ENCODE assay signal across 17 cellular contexts in the genomic region with DNA sequence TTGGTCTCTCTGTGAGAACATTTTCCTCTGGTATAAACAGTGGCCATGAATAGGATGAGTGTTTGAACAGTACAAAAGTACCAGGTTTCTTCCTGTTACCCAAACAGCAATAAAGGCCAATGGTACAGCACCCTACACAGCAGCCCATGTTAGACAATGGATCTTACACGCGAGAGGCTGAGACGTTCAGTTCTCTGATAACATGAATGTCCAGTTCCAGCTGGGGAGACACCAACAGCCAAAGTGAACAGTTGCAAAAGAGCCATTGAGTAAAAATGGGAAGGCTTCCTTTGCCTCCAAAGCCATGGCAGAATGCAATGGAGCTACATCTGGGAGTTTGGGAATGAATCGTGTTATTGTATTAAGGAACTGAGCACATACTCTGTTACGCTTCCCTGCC.
A peak's percentile ranks its signal among the peaks of the same experiment; 100 is the strongest.
DNase-seq lines count a peak whose midpoint lies in the region; TF ChIP-seq lines count a peak whose summit lies in the region.
"Had no signal": no experiment of that assay in that cellular context is flagged by ENCODE, and none has a peak within 500 bp of the region (broad histone marks: within the 10 kb centered on the region; RNA-seq: fewer than 3 reads in every experiment).

No MANE protein-coding gene starts in this region.

- H3K27ac ChIP-seq in substantia nigra (ENCODE audit: low read depth, low read length, poor library complexity, severe bottlenecking) (peak overlapping the region; percentile 99), A673 (ENCODE audit: low read depth, low read length, poor library complexity, severe bottlenecking) (no peak overlapping the region)
- H3K27ac ChIP-seq: C4-2B, cardiac muscle cell, left ventricle myocardium inferior, psoas muscle, SJSA1 had no signal

- no TSS peak for BruUV-seq in A673 (replicated peaks; lab: Mats Ljungman, UMichigan)

- CTCF ChIA-PET in A673 (lab: Charles Lee) = no interaction called here

- H3K36me3 ChIP-seq in A673 (ENCODE audit: insufficient read depth, low read length, poor library complexity, severe bottlenecking) = no peaks in the 10 kb centered on the region
- H3K36me3 ChIP-seq: cardiac muscle cell, left ventricle myocardium inferior, SJSA1 had no signal

- H3K9me3 ChIP-seq in A673 (ENCODE audit: low read depth, low read length, poor library complexity, severe bottlenecking) = no peaks in the 10 kb centered on the region
- H3K9me3 ChIP-seq: psoas muscle, SJSA1 had no signal

- no peaks in the 10 kb centered on the region for H3K4me1 ChIP-seq in A673 (ENCODE audit: insufficient read depth, low read length, poor library complexity, severe bottlenecking)
- H3K4me1 ChIP-seq: left ventricle myocardium inferior, psoas muscle, SJSA1 had no signal

- intact Hi-C loops in A673 (cut with micrococcal nuclease; ENCODE audit: unreplicated experiment) = no loop called here

- no peak overlapping the region for H3K4me3 ChIP-seq in A673 (ENCODE audit: low read depth, low read length, poor library complexity, severe bottlenecking)
- H3K4me3 ChIP-seq: cardiac muscle cell, left ventricle myocardium inferior, psoas muscle, SJSA1 had no signal

- POLR2A ChIA-PET in A673 (lab: Charles Lee; ENCODE audit: low non-redundant PET) = no interaction called here

- DNase-seq in NCI-H1417 (lab: John Stamatoyannopoulos, UW) = peak in 2 of 3 experiments; percentile 30 to 66
- DNase-seq in NCI-H510A treated with DMSO at 0.1 percent for 48 hours (lab: John Stamatoyannopoulos, UW) = peak; percentile 72
- DNase-seq in foreskin melanocyte = peak; percentile 61
- DNase-seq in substantia nigra (lab: John Stamatoyannopoulos, UW) = peak in 47 of 49 donors; percentile 12 to 91 (median 69)
- no peak for DNase-seq in A673 (ENCODE audit: low spot score)
- DNase-seq in GM20000 (ENCODE audit: low spot score) = no peak
- DNase-seq in AML-193 (lab: John Stamatoyannopoulos, UW) = no peak
- DNase-seq: activated CD4-positive, alpha-beta T cell treated with anti-CD3 and anti-CD28 coated beads for 48 hours; activated T-cell treated with anti-CD3 and anti-CD28 coated beads for 4 hours; left ventricle myocardium inferior; naive B cell; NCI-H187 treated with DMSO at 0.1 percent for 48 hours; psoas muscle; T1000 had no signal

- H3K27me3 ChIP-seq in A673 (replicated peaks; ENCODE audit: insufficient read depth, low read depth, low read length, poor library complexity) = no peaks in the 10 kb centered on the region
- H3K27me3 ChIP-seq: cardiac muscle cell, SJSA1 had no signal

- TF ChIP-seq CTCF in A673 (conservative IDR thresholded peaks at IDR 0.05; ENCODE audit: low read depth, low read length) = no peak
- TF ChIP-seq CTCF in GM20000 (IDR thresholded peaks at IDR 0.05; ENCODE audit: extremely low read depth, missing control alignments) = no peak

Comparison
In these comparisons a context has a peak if more than half of its experiments do, and no peak if none do; other contexts are left out.
1. DNase-seq: peak in NCI-H1417 (2 of 3), NCI-H510A treated with DMSO at 0.1 percent for 48 hours (single experiment), foreskin melanocyte (single experiment) and substantia nigra (47 of 49); none in A673 (single experiment), GM20000 (single experiment) and AML-193 (0 of 2).